9 cellular contexts compared by ENCODE assay signal in the genomic region with DNA sequence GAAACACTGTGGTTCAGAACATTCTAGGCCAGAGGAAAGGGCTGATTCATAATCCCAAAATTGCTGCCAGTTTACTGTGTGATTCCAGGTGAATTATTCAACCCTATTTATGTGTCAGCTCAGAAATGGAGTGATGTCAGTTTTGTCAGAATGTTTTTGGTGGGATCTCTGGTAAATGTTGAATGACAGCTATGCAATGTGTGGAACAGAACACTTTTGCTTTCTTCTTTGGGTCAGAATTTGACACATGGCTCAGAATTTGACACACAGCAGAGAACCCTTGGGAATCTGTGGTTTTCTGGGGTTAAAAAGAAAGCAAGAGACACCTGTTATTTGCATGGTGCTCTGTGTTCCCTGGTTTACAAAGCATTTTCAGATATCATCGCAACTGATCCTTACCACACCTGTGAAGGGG. TPM values are rescaled to one million over a fixed set of nuclear protein-coding genes. Genes with fewer than 3 reads are reported as not detected.
DNase-seq lines count a peak whose midpoint lies in the region; ATAC-seq, FAIRE-seq and TF ChIP-seq lines count a peak whose summit lies in the region.
"Had no signal": no experiment of that assay in that cellular context is flagged by ENCODE, and none has a peak within 500 bp of the region (broad histone marks: within the 10 kb centered on the region; RNA-seq: fewer than 3 reads in every experiment).

No MANE protein-coding gene starts in this region.

- H3K27ac ChIP-seq in caudate nucleus (ENCODE audit: low read depth, low read length) (peak overlapping the region; percentile 19), tibial artery (peak overlapping the region; percentile 82 to 90), endodermal cell (ENCODE audit: low read depth, low read length) (no peak overlapping the region)
- H3K27ac ChIP-seq: HL-60 had no signal

- H3K36me3 ChIP-seq in tibial artery (no peaks in the 10 kb centered on the region), endodermal cell (ENCODE audit: control insufficient read depth, insufficient read depth, low read length) (peaks cover 5% of the 10 kb centered on the region)

- no peaks in the 10 kb centered on the region for H3K9me3 Mint-ChIP-seq in activated naive CD4-positive, alpha-beta T cell treated with anti-CD3 and anti-CD28 coated beads, Interleukin-2, amount 10 ng/mL, durations not matched to agents 7 days and 5 days
- H3K9me3 Mint-ChIP-seq in activated naive CD4-positive, alpha-beta T cell treated with anti-CD3 and anti-CD28 coated beads, Interleukin-2, amount 50 U/mL, for 72 hours: no peaks in the 10 kb centered on the region
- H3K9me3 Mint-ChIP-seq in endodermal cell: no peaks in the 10 kb centered on the region

- no peak for ATAC-seq in activated naive CD4-positive, alpha-beta T cell treated with anti-CD3 and anti-CD28 coated beads, Interleukin-2, amount 50 U/mL, for 72 hours
- peak; percentile 52 for ATAC-seq in HG03342 (IDR thresholded peaks at IDR 0.05; ENCODE audit: unreplicated experiment)

- no peak overlapping the region for H3K4me3 ChIP-seq in tibial artery
- no peak overlapping the region for H3K4me3 ChIP-seq in endodermal cell (ENCODE audit: low read length)

- peaks cover 8% of the 10 kb centered on the region for H3K36me3 Mint-ChIP-seq in activated naive CD4-positive, alpha-beta T cell treated with anti-CD3 and anti-CD28 coated beads, Interleukin-2, amount 10 ng/mL, durations not matched to agents 7 days and 5 days
- H3K36me3 Mint-ChIP-seq in activated naive CD4-positive, alpha-beta T cell treated with anti-CD3 and anti-CD28 coated beads, Interleukin-2, amount 50 U/mL, for 72 hours: peaks cover 11 to 17% of the 10 kb centered on the region in 2 donors
- H3K36me3 Mint-ChIP-seq in endodermal cell (ENCODE audit: low read depth): peaks cover 10% of the 10 kb centered on the region

- no peak for FAIRE-seq in urothelium cell line (lab: Jason Lieb, UNC)

- peak overlapping the region; percentile 71 for H3K27ac Mint-ChIP-seq in activated naive CD4-positive, alpha-beta T cell treated with anti-CD3 and anti-CD28 coated beads, Interleukin-2, amount 10 ng/mL, durations not matched to agents 7 days and 5 days
- H3K27ac Mint-ChIP-seq in activated naive CD4-positive, alpha-beta T cell treated with anti-CD3 and anti-CD28 coated beads, Interleukin-2, amount 50 U/mL, for 72 hours: no peak overlapping the region
- H3K27ac Mint-ChIP-seq in endodermal cell: no peak overlapping the region

- H3K9me3 ChIP-seq in tibial artery (no peaks in the 10 kb centered on the region), endodermal cell (ENCODE audit: control insufficient read depth, low read length) (no peaks in the 10 kb centered on the region)

- H3K9ac ChIP-seq in endodermal cell (ENCODE audit: extremely low read depth, low read length, poor library complexity, severe bottlenecking): no peak overlapping the region

- CTCF ChIA-PET in activated naive CD4-positive, alpha-beta T cell treated with anti-CD3 and anti-CD28 coated beads, Interleukin-2, amount 10 ng/mL, durations not matched to agents 7 days and 5 days (lab: Charles Lee): interaction anchor here (0.8 kb wide), 1 partner anchor 181 kb away, joined by 3 read pairs; no protein-coding TSS in a partner anchor

- H3K27me3 ChIP-seq in tibial artery (no peaks in the 10 kb centered on the region), endodermal cell (ENCODE audit: control insufficient read depth, insufficient read depth, low read length, poor library complexity, severe bottlenecking) (no peaks in the 10 kb centered on the region)

- intact Hi-C loops in tibial artery (cut with DNase I; ENCODE audit: low total_unique reads): no loop called here

- H3K4me1 ChIP-seq in tibial artery (peaks cover 0 to 25% (median 13%) of the 10 kb centered on the region in 4 donors), endodermal cell (ENCODE audit: control insufficient read depth, insufficient read depth, low read length) (no peaks in the 10 kb centered on the region)

- 86 to 100% methylated on average over 1 of the region's 1 CpG for WGBS in endodermal cell (ENCODE audit: insufficient coverage in 1 of 2, insufficient read length in 1 of 2), 2 experiments

- no peak for TF ChIP-seq CTCF in tibial artery (IDR thresholded peaks at IDR 0.05)
- no peak for TF ChIP-seq CTCF in endodermal cell (conservative IDR thresholded peaks at IDR 0.05)

- peaks cover 19% of the 10 kb centered on the region for H3K27me3 Mint-ChIP-seq in activated naive CD4-positive, alpha-beta T cell treated with anti-CD3 and anti-CD28 coated beads, Interleukin-2, amount 10 ng/mL, durations not matched to agents 7 days and 5 days
- H3K27me3 Mint-ChIP-seq in endodermal cell (ENCODE audit: insufficient read depth): no peaks in the 10 kb centered on the region

- H3K4me3 Mint-ChIP-seq in activated naive CD4-positive, alpha-beta T cell treated with anti-CD3 and anti-CD28 coated beads, Interleukin-2, amount 10 ng/mL, durations not matched to agents 7 days and 5 days: peak overlapping the region; percentile 71
- no peak overlapping the region for H3K4me3 Mint-ChIP-seq in endodermal cell

- no peak for DNase-seq in activated naive CD4-positive, alpha-beta T cell treated with anti-CD3 and anti-CD28 coated beads, Interleukin-2, amount 10 ng/mL, durations not matched to agents 7 days and 5 days
- DNase-seq in activated naive CD4-positive, alpha-beta T cell treated with anti-CD3 and anti-CD28 coated beads, Interleukin-2, amount 50 U/mL, for 72 hours (ENCODE audit: low spot score in 2 of 2): no peak
- peak in 1 of 61 donors; percentile 21 for DNase-seq in caudate nucleus (lab: John Stamatoyannopoulos, UW)
- DNase-seq in tibial artery: no peak
- DNase-seq in SW 1271 (lab: John Stamatoyannopoulos, UW): no peak
- DNase-seq in urothelium cell line (ENCODE audit: low spot score): no peak
- DNase-seq in endodermal cell: no peak

- peaks cover 30% of the 10 kb centered on the region for H3K4me1 Mint-ChIP-seq in activated naive CD4-positive, alpha-beta T cell treated with anti-CD3 and anti-CD28 coated beads, Interleukin-2, amount 10 ng/mL, durations not matched to agents 7 days and 5 days
- peaks cover 29% of the 10 kb centered on the region for H3K4me1 Mint-ChIP-seq in endodermal cell

RNA-seq across cellular contexts. Expression of gene MTA3, which starts 1.6 kb away (rescaled TPM):
- 10 to 100 TPM; 30.1 to 44.1 TPM for total RNA-seq in activated naive CD4-positive, alpha-beta T cell treated with anti-CD3 and anti-CD28 coated beads, Interleukin-2, amount 50 U/mL, for 72 hours
- total RNA-seq in endodermal cell: 100 to 1,000 TPM; 138 to 154 TPM
- polyA plus RNA-seq in endodermal cell (2013, experiment 1 of 2): 77.1 TPM
- polyA plus RNA-seq in endodermal cell (2013, experiment 2 of 2): 69.4 TPM
